In genomic region chr11:118625976-118626375, GRCh38 we compare ENCODE assay signal across 1 cellular context.
TF ChIP-seq lines count a peak whose summit lies in the region.

No MANE protein-coding gene starts in this region.

TF ChIP-seq in K562, 482 proteins besides CTCF, POLR2A, EP300 and RAD21:
- TF ChIP-seq FIP1L1 (IDR thresholded peaks at IDR 0.05; ENCODE audit: low read depth, low read length, poor library complexity, severe bottlenecking) (no peak), NFYB (IDR thresholded peaks at IDR 0.05; ENCODE audit: extremely low read depth, insufficient read length) (peak; percentile 57), ZNF384 (IDR thresholded peaks at IDR 0.05; ENCODE audit: low read depth, low read length) (peak; percentile 35)
TF ChIP-seq in K562: peak in this region for 2.
